In genomic region chr20:40809361-40809760, GRCh38 we compare ENCODE assay signal across 37 cellular contexts.
DNase-seq lines count a peak whose midpoint lies in the region; ATAC-seq, FAIRE-seq and TF ChIP-seq lines count a peak whose summit lies in the region.
"Had no signal": no experiment of that assay in that cellular context is flagged by ENCODE, and none has a peak within 500 bp of the region (broad histone marks: within the 10 kb centered on the region; RNA-seq: fewer than 3 reads in every experiment).

No MANE protein-coding gene starts in this region.

- no peaks in the 10 kb centered on the region for H3K9me3 Mint-ChIP-seq in activated CD8-positive, alpha-beta memory T cell treated with anti-CD3 and anti-CD28 coated beads, Interleukin-2, amount 10 ng/mL, durations not matched to agents 7 days and 5 days (ENCODE audit: low read depth)
- no peaks in the 10 kb centered on the region for H3K9me3 Mint-ChIP-seq in osteocyte (ENCODE audit: unreplicated experiment)
- H3K9me3 Mint-ChIP-seq: CD14-positive monocyte; CD4-positive, alpha-beta memory T cell; CD4-positive, alpha-beta T cell; CD8-positive, alpha-beta memory T cell; CD8-positive, alpha-beta T cell had no signal

- no peak for TF ChIP-seq POLR2A in esophagus muscularis mucosa (IDR thresholded peaks at IDR 0.05; ENCODE audit: low read depth)
- TF ChIP-seq POLR2A in vagina (IDR thresholded peaks at IDR 0.05): no peak

- intact Hi-C loops in esophagus muscularis mucosa (cut with DNase I): no loop called here
- intact Hi-C loops in vagina (cut with DNase I): no loop called here

- H3K27ac ChIP-seq in esophagus muscularis mucosa (replicated peaks in 1 of 4) (no peak overlapping the region), vagina (no peak overlapping the region)
- H3K27ac ChIP-seq: 22Rv1; A549; BLaER1; BLaER1 treated with 17β-estradiol and CSF1 and Interleukin-3, amounts not matched to agents 10 nM and 100 nM; C4-2B had no signal

- ATAC-seq in activated CD8-positive, alpha-beta memory T cell treated with anti-CD3 and anti-CD28 coated beads, Interleukin-2, amount 10 ng/mL, durations not matched to agents 7 days and 5 days: no peak
- ATAC-seq in GM19324 (IDR thresholded peaks at IDR 0.05; ENCODE audit: low FRiP score, unreplicated experiment) (no peak), GM19023 (IDR thresholded peaks at IDR 0.05; ENCODE audit: unreplicated experiment) (no peak)
- ATAC-seq: A549; CD8-positive, alpha-beta T cell had no signal

- H3K4me3 ChIP-seq in esophagus muscularis mucosa: no peak overlapping the region
- H3K4me3 ChIP-seq in vagina: no peak overlapping the region
- H3K4me3 ChIP-seq: A549; BLaER1; BLaER1 treated with 17β-estradiol and CSF1 and Interleukin-3, amounts not matched to agents 10 nM and 100 nM had no signal

- H3K4me1 Mint-ChIP-seq in activated CD8-positive, alpha-beta memory T cell treated with anti-CD3 and anti-CD28 coated beads, Interleukin-2, amount 10 ng/mL, durations not matched to agents 7 days and 5 days: no peaks in the 10 kb centered on the region
- no peaks in the 10 kb centered on the region for H3K4me1 Mint-ChIP-seq in osteocyte (ENCODE audit: unreplicated experiment)
- H3K4me1 Mint-ChIP-seq: B cell; CD4-positive, CD25-positive, alpha-beta regulatory T cell; CD8-positive, alpha-beta memory T cell had no signal

- CTCF ChIA-PET in activated CD8-positive, alpha-beta memory T cell treated with anti-CD3 and anti-CD28 coated beads, Interleukin-2, amount 10 ng/mL, durations not matched to agents 7 days and 5 days (lab: Charles Lee): no interaction called here

- no peak overlapping the region for H3K27ac Mint-ChIP-seq in activated CD8-positive, alpha-beta memory T cell treated with anti-CD3 and anti-CD28 coated beads, Interleukin-2, amount 10 ng/mL, durations not matched to agents 7 days and 5 days
- H3K27ac Mint-ChIP-seq in osteocyte (ENCODE audit: unreplicated experiment): no peak overlapping the region
- H3K27ac Mint-ChIP-seq: B cell; CD4-positive, alpha-beta memory T cell; CD4-positive, alpha-beta T cell; CD4-positive, CD25-positive, alpha-beta regulatory T cell; CD8-positive, alpha-beta memory T cell; CD8-positive, alpha-beta T cell had no signal

- no peak for FAIRE-seq in urothelium cell line (lab: Jason Lieb, UNC)
- FAIRE-seq: A204.1, A549, D721Med had no signal

- H3K4me1 ChIP-seq in esophagus muscularis mucosa (no peaks in the 10 kb centered on the region), vagina (no peaks in the 10 kb centered on the region)
- H3K4me1 ChIP-seq: A549, BE2C, Caco-2 had no signal

- no peak for TF ChIP-seq EP300 in esophagus muscularis mucosa (IDR thresholded peaks at IDR 0.05)

- WGBS in esophagus muscularis mucosa: 95% methylated on average over 5 of the region's 5 CpGs

- DNase-seq in activated CD8-positive, alpha-beta memory T cell treated with anti-CD3 and anti-CD28 coated beads, Interleukin-2, amount 10 ng/mL, durations not matched to agents 7 days and 5 days: peak; percentile 35
- DNase-seq in activated CD8-positive, alpha-beta memory T cell treated with anti-CD3 and anti-CD28 coated beads, Interleukin-2, amount 50 U/mL, for 4 hours: no peak
- DNase-seq in esophagus muscularis mucosa (ENCODE audit: extremely low spot score) (peak; percentile 75), osteocyte (ENCODE audit: extremely low spot score, unreplicated experiment) (peak; percentile 68), vagina (ENCODE audit: extremely low spot score in 2 of 2) (peak; percentile 67 to 74), urothelium cell line (ENCODE audit: low spot score) (no peak)
- DNase-seq: 8988T; ACHN; AML-193; BE2C; C1 segment of cervical spinal cord; Caco-2; Calu3; CD4-positive, alpha-beta memory T cell; CD4-positive, alpha-beta T cell; CD4-positive, CD25-positive, alpha-beta regulatory T cell; CD8-positive, alpha-beta memory T cell; CD8-positive, alpha-beta T cell; COR-L47; DMS 273 treated with DMSO at 0.1 percent for 48 hours; DMS153; DMS53; DMS79; DMS79 treated with DMSO at 0.1 percent for 48 hours; DND-41; EL had no signal

- no peak overlapping the region for H3K4me3 Mint-ChIP-seq in activated CD8-positive, alpha-beta memory T cell treated with anti-CD3 and anti-CD28 coated beads, Interleukin-2, amount 10 ng/mL, durations not matched to agents 7 days and 5 days
- no peak overlapping the region for H3K4me3 Mint-ChIP-seq in osteocyte (ENCODE audit: unreplicated experiment)
- H3K4me3 Mint-ChIP-seq: B cell; CD14-positive monocyte; CD4-positive, alpha-beta memory T cell; CD4-positive, alpha-beta T cell; CD4-positive, CD25-positive, alpha-beta regulatory T cell; CD8-positive, alpha-beta memory T cell; CD8-positive, alpha-beta T cell had no signal

- H3K27me3 Mint-ChIP-seq in activated CD8-positive, alpha-beta memory T cell treated with anti-CD3 and anti-CD28 coated beads, Interleukin-2, amount 10 ng/mL, durations not matched to agents 7 days and 5 days: peaks cover 19% of the 10 kb centered on the region
- H3K27me3 Mint-ChIP-seq in osteocyte (ENCODE audit: unreplicated experiment): peaks cover 18% of the 10 kb centered on the region

- no peaks in the 10 kb centered on the region for H3K36me3 Mint-ChIP-seq in activated CD8-positive, alpha-beta memory T cell treated with anti-CD3 and anti-CD28 coated beads, Interleukin-2, amount 10 ng/mL, durations not matched to agents 7 days and 5 days
- no peaks in the 10 kb centered on the region for H3K36me3 Mint-ChIP-seq in osteocyte (ENCODE audit: unreplicated experiment)
- H3K36me3 Mint-ChIP-seq: CD14-positive monocyte; CD4-positive, alpha-beta memory T cell; CD4-positive, CD25-positive, alpha-beta regulatory T cell; CD8-positive, alpha-beta memory T cell; CD8-positive, alpha-beta T cell had no signal

- H3K36me3 ChIP-seq in esophagus muscularis mucosa (no peaks in the 10 kb centered on the region), vagina (no peaks in the 10 kb centered on the region)
- H3K36me3 ChIP-seq: BE2C; BLaER1; BLaER1 treated with 17β-estradiol and CSF1 and Interleukin-3, amounts not matched to agents 10 nM and 100 nM had no signal

- H3K27me3 ChIP-seq in esophagus muscularis mucosa: peaks cover 0 to 29% (median 0%) of the 10 kb centered on the region in 4 donors
- no peaks in the 10 kb centered on the region for H3K27me3 ChIP-seq in vagina
- H3K27me3 ChIP-seq: BLaER1; BLaER1 treated with 17β-estradiol and CSF1 and Interleukin-3, amounts not matched to agents 10 nM and 100 nM had no signal

- H3K9me3 ChIP-seq in esophagus muscularis mucosa (no peaks in the 10 kb centered on the region), vagina (no peaks in the 10 kb centered on the region)
- H3K9me3 ChIP-seq: A549; BE2C; BLaER1; BLaER1 treated with 17β-estradiol and CSF1 and Interleukin-3, amounts not matched to agents 10 nM and 100 nM; Caco-2 had no signal

- TF ChIP-seq CTCF in esophagus muscularis mucosa (IDR thresholded peaks at IDR 0.05): no peak
- no peak for TF ChIP-seq CTCF in osteocyte (IDR thresholded peaks at IDR 0.05)
- TF ChIP-seq CTCF in vagina (IDR thresholded peaks at IDR 0.05): no peak

Comparison
In these comparisons a context has a peak if more than half of its experiments do, and no peak if none do; other contexts are left out.
1. DNase-seq: peak in activated CD8-positive, alpha-beta memory T cell treated with anti-CD3 and anti-CD28 coated beads, Interleukin-2, amount 10 ng/mL, durations not matched to agents 7 days and 5 days (single experiment), esophagus muscularis mucosa (single experiment), osteocyte (single experiment) and vagina (2 of 2); none in activated CD8-positive, alpha-beta memory T cell treated with anti-CD3 and anti-CD28 coated beads, Interleukin-2, amount 50 U/mL, for 4 hours (single experiment) and urothelium cell line (single experiment).